In genomic region chr2:43934567-43934966, GRCh38 we compare ENCODE assay signal across 23 cellular contexts.
DNase-seq lines count a peak whose midpoint lies in the region; ATAC-seq, FAIRE-seq and TF ChIP-seq lines count a peak whose summit lies in the region.
"Had no signal": no experiment of that assay in that cellular context is flagged by ENCODE, and none has a peak within 500 bp of the region (broad histone marks: within the 10 kb centered on the region; RNA-seq: fewer than 3 reads in every experiment).

No MANE protein-coding gene starts in this region.

- H3K9me3 Mint-ChIP-seq in activated naive CD8-positive, alpha-beta T cell treated with anti-CD3 and anti-CD28 coated beads, Interleukin-2, amount 50 U/mL, for 24 hours, result no peaks in the 10 kb centered on the region
- H3K9me3 Mint-ChIP-seq: neural crest cell had no signal

- no peak for TF ChIP-seq RAD21 in A549 (conservative IDR thresholded peaks at IDR 0.05 in 1 of 2, IDR thresholded peaks at IDR 0.05 in 1 of 2)

- no peak overlapping the region for H3K4me3 Mint-ChIP-seq in activated naive CD8-positive, alpha-beta T cell treated with anti-CD3 and anti-CD28 coated beads, Interleukin-2, amount 50 U/mL, for 24 hours
- H3K4me3 Mint-ChIP-seq: neural crest cell had no signal

- ATAC-seq in A549, result no peak
- ATAC-seq in activated naive CD8-positive, alpha-beta T cell treated with anti-CD3 and anti-CD28 coated beads, Interleukin-2, amount 50 U/mL, for 24 hours, result peak; percentile 86
- ATAC-seq in HG03432 (IDR thresholded peaks at IDR 0.05; ENCODE audit: unreplicated experiment), result no peak
- ATAC-seq: body of pancreas, left lung, upper lobe of right lung had no signal

- no peaks in the 10 kb centered on the region for H3K9me3 ChIP-seq in A549
- H3K9me3 ChIP-seq: body of pancreas, left lung, prostate gland, upper lobe of right lung had no signal

- peaks cover 9% of the 10 kb centered on the region for H3K4me1 ChIP-seq in A549
- H3K4me1 ChIP-seq: body of pancreas, left lung, prostate gland, upper lobe of right lung had no signal

- CTCF ChIA-PET in A549 (lab: Yijun Ruan, JAX), result interaction anchor here (1.0 to 1.2 kb wide), 3 partner anchors 17 to 57 kb away, joined by 3 to 6 read pairs (median 3); no protein-coding TSS in a partner anchor

- no peak for TF ChIP-seq EP300 in A549 (IDR thresholded peaks at IDR 0.05)

- no peak for TF ChIP-seq POLR2A in A549 (IDR thresholded peaks at IDR 0.05; ENCODE audit: low read length)

- WGBS in A549 (ENCODE audit: missing lambda C conversion rate), result 73% methylated on average over 4 of the region's 4 CpGs

- no peak overlapping the region for H3K4me2 ChIP-seq in A549

- no peak for TF ChIP-seq CTCF in A549 (IDR thresholded peaks at IDR 0.05)

- no peak overlapping the region for H3K4me3 ChIP-seq in A549
- H3K4me3 ChIP-seq: body of pancreas, left lung, prostate gland, upper lobe of right lung had no signal

- H3K36me3 Mint-ChIP-seq in activated naive CD8-positive, alpha-beta T cell treated with anti-CD3 and anti-CD28 coated beads, Interleukin-2, amount 50 U/mL, for 24 hours (ENCODE audit: low read depth), result peaks cover 70% of the 10 kb centered on the region

- peaks cover 30% of the 10 kb centered on the region for H3K4me1 Mint-ChIP-seq in activated naive CD8-positive, alpha-beta T cell treated with anti-CD3 and anti-CD28 coated beads, Interleukin-2, amount 50 U/mL, for 24 hours
- H3K4me1 Mint-ChIP-seq: neural crest cell had no signal

- POLR2A ChIA-PET in A549 (lab: Yijun Ruan, JAX), result no interaction called here

- DNase-seq in A549 (ENCODE audit: low read depth in 1 of 2, low spot score in 1 of 2) (no peak), Caki2 (ENCODE audit: low read depth) (peak; percentile 19), glomerular visceral epithelial cell (ENCODE audit: extremely low spot score) (peak; percentile 3), DMS 273 treated with DMSO at 0.1 percent for 48 hours (lab: John Stamatoyannopoulos, UW) (no peak), NCI-H526 (lab: John Stamatoyannopoulos, UW) (no peak)
- DNase-seq in activated naive CD8-positive, alpha-beta T cell treated with anti-CD3 and anti-CD28 coated beads, Interleukin-2, amount 50 U/mL, for 24 hours, result no peak
- DNase-seq: activated gamma-delta T cell; body of pancreas; Calu3; cortex of kidney; erythroblast; Karpas-422; left lung; NCI-H1105; NCI-H526 treated with DMSO at 0.1 percent for 48 hours; Right ventricle myocardium superior; small intestine; stimulated activated CD4-positive, alpha-beta T cell treated with anti-CD3 and anti-CD28 coated beads, Interleukin-4, amount 100 ng/mL, for 1 hour; upper lobe of right lung; WERI-Rb-1 had no signal

- H3K27ac Mint-ChIP-seq in activated naive CD8-positive, alpha-beta T cell treated with anti-CD3 and anti-CD28 coated beads, Interleukin-2, amount 50 U/mL, for 24 hours, result peak overlapping the region; percentile 64

- H3K27me3 Mint-ChIP-seq in activated naive CD8-positive, alpha-beta T cell treated with anti-CD3 and anti-CD28 coated beads, Interleukin-2, amount 50 U/mL, for 24 hours, result no peaks in the 10 kb centered on the region

- H3K27ac ChIP-seq in A549, result no peak overlapping the region
- H3K27ac ChIP-seq: body of pancreas, left lung, prostate gland, upper lobe of right lung, WERI-Rb-1 had no signal

- no peak for FAIRE-seq in A549 (lab: Jason Lieb, UNC)
- FAIRE-seq: small intestine had no signal

- in situ Hi-C loops in Caki2 (cut with HindIII; ENCODE audit: low pct_unique_long_range_greater_than_20kb, low sequenced_read_pairs), result loop anchor here (25.0 kb wide), 1 partner anchor 297 kb away; the partner anchor contains the start of gene PLEKHH2

TF ChIP-seq in A549, 52 proteins besides CTCF, POLR2A, EP300 and RAD21:
- TF ChIP-seq FOSL2 (IDR thresholded peaks at IDR 0.05) (no peak), FOSL2 (CRISPR knock-in tag; IDR thresholded peaks at IDR 0.05) (peak; percentile 30; the same call in 1 of the 2 replicates), BHLHE40 (IDR thresholded peaks at IDR 0.05; ENCODE audit: low read depth, low read length) (no peak), TFCP2L1 (CRISPR knock-in tag; IDR thresholded peaks at IDR 0.05) (no peak)

Comparison
In these comparisons a context has a peak if more than half of its experiments do, and no peak if none do; other contexts are left out.
1. DNase-seq: peak in Caki2 (single experiment) and glomerular visceral epithelial cell (single experiment); none in A549 (0 of 2), activated naive CD8-positive, alpha-beta T cell treated with anti-CD3 and anti-CD28 coated beads, Interleukin-2, amount 50 U/mL, for 24 hours (single experiment), DMS 273 treated with DMSO at 0.1 percent for 48 hours (single experiment) and NCI-H526 (0 of 2).